8 cellular contexts compared by ENCODE assay signal in genomic region chr20:17505664-17506517, GRCh38. TPM values are rescaled to one million over a fixed set of nuclear protein-coding genes. Genes with fewer than 3 reads are reported as not detected.
DNase-seq lines count a peak whose midpoint lies in the region; ATAC-seq and TF ChIP-seq lines count a peak whose summit lies in the region.

No MANE protein-coding gene starts in this region.

- TF ChIP-seq CTCF in DOHH2 (IDR thresholded peaks at IDR 0.05; ENCODE audit: low read depth, low read length, poor library complexity, severe bottlenecking) (no peak), KMS-11 (conservative IDR thresholded peaks at IDR 0.05; ENCODE audit: low read depth, low read length) (no peak), GM20000 (IDR thresholded peaks at IDR 0.05; ENCODE audit: extremely low read depth, missing control alignments) (no peak)

- H3K27ac Mint-ChIP-seq in activated T-helper 2 cell treated with anti-CD3 and anti-CD28 coated beads, Interferon-gamma antibody, Interleukin-2, Interleukin-4, amounts not matched to agents 10 μg/mL and 5 μg/mL and 100 μg/mL, durations not matched to agents 14 hours and 24 hours and 36 hours = peak overlapping the region; percentile 88

- peaks cover 10% of the 10 kb centered on the region for H3K27me3 Mint-ChIP-seq in activated T-helper 2 cell treated with anti-CD3 and anti-CD28 coated beads, Interferon-gamma antibody, Interleukin-2, Interleukin-4, amounts not matched to agents 10 μg/mL and 5 μg/mL and 100 μg/mL, durations not matched to agents 14 hours and 24 hours and 36 hours (ENCODE audit: low read depth)

- peaks cover 43% of the 10 kb centered on the region for H3K4me1 Mint-ChIP-seq in activated T-helper 2 cell treated with anti-CD3 and anti-CD28 coated beads, Interferon-gamma antibody, Interleukin-2, Interleukin-4, amounts not matched to agents 10 μg/mL and 5 μg/mL and 100 μg/mL, durations not matched to agents 14 hours and 24 hours and 36 hours (ENCODE audit: low read depth)

- H3K4me2 ChIP-seq in DOHH2 (ENCODE audit: low read length) (peak overlapping the region; percentile 92), KMS-11 (peak overlapping the region; percentile 71; the same call in 1 of the 2 replicates)

- no peaks in the 10 kb centered on the region for H3K36me3 Mint-ChIP-seq in activated T-helper 2 cell treated with anti-CD3 and anti-CD28 coated beads, Interferon-gamma antibody, Interleukin-2, Interleukin-4, amounts not matched to agents 10 μg/mL and 5 μg/mL and 100 μg/mL, durations not matched to agents 14 hours and 24 hours and 36 hours (ENCODE audit: low read depth)

- peaks cover 16% of the 10 kb centered on the region for H3K4me1 ChIP-seq in DOHH2 (ENCODE audit: control insufficient read depth, low read length)
- H3K4me1 ChIP-seq in KMS-11 (ENCODE audit: low read depth, poor library complexity, severe bottlenecking) = peaks cover 3% of the 10 kb centered on the region

- H3K9me3 ChIP-seq in DOHH2 (ENCODE audit: control insufficient read depth, insufficient read depth, low read length) = no peaks in the 10 kb centered on the region

- H3K9ac ChIP-seq in KMS-11 = peak overlapping the region; percentile 68; the same call in 1 of the 2 replicates

- H3K9me3 Mint-ChIP-seq in activated T-helper 2 cell treated with anti-CD3 and anti-CD28 coated beads, Interferon-gamma antibody, Interleukin-2, Interleukin-4, amounts not matched to agents 10 μg/mL and 5 μg/mL and 100 μg/mL, durations not matched to agents 14 hours and 24 hours and 36 hours = no peaks in the 10 kb centered on the region

- no peaks in the 10 kb centered on the region for H3F3A ChIP-seq in DOHH2 (ENCODE audit: control insufficient read depth, insufficient read depth)

- H3K79me2 ChIP-seq in DOHH2 (ENCODE audit: control insufficient read depth, low read length) (no peaks in the 10 kb centered on the region), KMS-11 (ENCODE audit: insufficient read depth, low read depth) (no peaks in the 10 kb centered on the region)

- no peak for ATAC-seq in HG03097 (IDR thresholded peaks at IDR 0.05; ENCODE audit: low FRiP score, unreplicated experiment)

- no peak overlapping the region for H3K27ac ChIP-seq in DOHH2 (ENCODE audit: low read depth, low read length)
- peak overlapping the region; percentile 39 for H3K27ac ChIP-seq in KMS-11

- no peaks in the 10 kb centered on the region for H3K27me3 ChIP-seq in DOHH2 (ENCODE audit: control insufficient read depth, low read length)
- no peaks in the 10 kb centered on the region for H3K27me3 ChIP-seq in KMS-11 (ENCODE audit: insufficient read depth, low read depth)

- H3K4me3 ChIP-seq in DOHH2 (ENCODE audit: low read length) (peak overlapping the region; percentile 71), KMS-11 (IDR thresholded peaks at IDR 0.05; ENCODE audit: insufficient read depth, low read depth, low read length) (no peak overlapping the region)

- no peaks in the 10 kb centered on the region for H3K36me3 ChIP-seq in DOHH2 (ENCODE audit: control insufficient read depth, low read length)
- no peaks in the 10 kb centered on the region for H3K36me3 ChIP-seq in KMS-11 (ENCODE audit: insufficient read depth)

- intact Hi-C loops in activated T-helper 2 cell treated with anti-CD3 and anti-CD28 coated beads, Interferon-gamma antibody, Interleukin-2, Interleukin-4, amounts not matched to agents 10 μg/mL and 5 μg/mL and 100 μg/mL, durations not matched to agents 14 hours and 24 hours and 36 hours (cut with micrococcal nuclease) = loop anchor here (1.0 to 5.0 kb wide), 11 partner anchors 24 to 771 kb away; partner anchors contain the start of genes DSTN, MGME1, RRBP1 and SNX5

- H3K4me3 Mint-ChIP-seq in activated T-helper 2 cell treated with anti-CD3 and anti-CD28 coated beads, Interferon-gamma antibody, Interleukin-2, Interleukin-4, amounts not matched to agents 10 μg/mL and 5 μg/mL and 100 μg/mL, durations not matched to agents 14 hours and 24 hours and 36 hours (ENCODE audit: low read depth) = peak overlapping the region; percentile 83

- H3K9me2 ChIP-seq in DOHH2 (replicated peaks; ENCODE audit: control insufficient read depth, low read length) = no peaks in the 10 kb centered on the region

- peak overlapping the region; percentile 86 for H2AFZ ChIP-seq in KMS-11 (ENCODE audit: low read depth)

- no peaks in the 10 kb centered on the region for H4K20me1 ChIP-seq in DOHH2 (ENCODE audit: control insufficient read depth, insufficient read depth, low read depth, low read length)
- H4K20me1 ChIP-seq in KMS-11 (ENCODE audit: insufficient read depth) = no peaks in the 10 kb centered on the region

- DNase-seq in activated T-helper 2 cell treated with anti-CD3 and anti-CD28 coated beads, Interferon-gamma antibody, Interleukin-2, Interleukin-4, amounts not matched to agents 10 μg/mL and 5 μg/mL and 100 μg/mL, durations not matched to agents 14 hours and 24 hours and 36 hours (ENCODE audit: low spot score) = peak; percentile 24
- peak; percentile 51 for DNase-seq in hepatic stellate cell (ENCODE audit: low spot score)
- peak in 2 of 3 donors; percentile 18 to 31 for DNase-seq in stimulated activated CD4-positive, alpha-beta T cell treated with anti-CD3 and anti-CD28 coated beads, TNF-alpha, amount 100 ng/mL, for 1 hour (ENCODE audit: low read depth in 3 of 3, low spot score in 1 of 3)
- DNase-seq in GM20000 (ENCODE audit: low spot score) = no peak
- no peak for DNase-seq in effector CD8-positive, alpha-beta T cell (lab: John Stamatoyannopoulos, UW)

RNA-seq across cellular contexts. Expression of gene BFSP1, which starts 25.3 kb away (rescaled TPM):
- 0.51 and 0.82 TPM in 2 replicates for total RNA-seq in activated T-helper 2 cell treated with anti-CD3 and anti-CD28 coated beads, Interferon-gamma antibody, Interleukin-2, Interleukin-4, amounts not matched to agents 10 μg/mL and 5 μg/mL and 100 μg/mL, durations not matched to agents 14 hours and 24 hours and 36 hours

Comparison
In these comparisons a context has a peak if more than half of its experiments do, and no peak if none do; other contexts are left out.
1. DNase-seq: peak in activated T-helper 2 cell treated with anti-CD3 and anti-CD28 coated beads, Interferon-gamma antibody, Interleukin-2, Interleukin-4, amounts not matched to agents 10 μg/mL and 5 μg/mL and 100 μg/mL, durations not matched to agents 14 hours and 24 hours and 36 hours (single experiment), hepatic stellate cell (single experiment) and stimulated activated CD4-positive, alpha-beta T cell treated with anti-CD3 and anti-CD28 coated beads, TNF-alpha, amount 100 ng/mL, for 1 hour (2 of 3); none in GM20000 (single experiment) and effector CD8-positive, alpha-beta T cell (single experiment).